Comparison of ENCODE assay signal across 25 cellular contexts in the genomic region with DNA sequence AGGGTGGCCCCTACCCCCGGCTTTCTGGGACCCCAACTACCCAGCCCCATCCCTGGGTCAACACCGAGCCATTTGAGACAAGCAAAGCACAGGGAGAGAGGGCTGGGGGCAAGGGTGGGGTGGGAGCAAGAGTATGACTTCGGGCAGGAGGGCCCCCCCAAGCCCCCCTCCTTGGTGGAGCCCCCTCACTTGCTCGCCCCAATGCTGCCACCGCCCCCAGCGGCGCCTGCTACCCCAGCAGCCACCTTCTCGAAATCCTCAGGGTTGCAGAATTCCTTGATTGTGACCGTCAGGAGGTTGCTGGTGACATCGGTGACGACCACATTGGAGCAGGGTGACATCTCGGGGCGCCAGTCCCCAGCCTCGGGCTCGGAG. TPM values are rescaled to one million over a fixed set of nuclear protein-coding genes. Genes with fewer than 3 reads are reported as not detected.
DNase-seq lines count a peak whose midpoint lies in the region; ATAC-seq and TF ChIP-seq lines count a peak whose summit lies in the region.
"Had no signal": no experiment of that assay in that cellular context is flagged by ENCODE, and none has a peak within 500 bp of the region (broad histone marks: within the 10 kb centered on the region; RNA-seq: fewer than 3 reads in every experiment).

No MANE protein-coding gene starts in this region.

- peak overlapping the region in 9 of 10 donors; percentile 10 to 90 (median 82) for H3K27ac ChIP-seq in heart right ventricle
- H3K27ac ChIP-seq: body of pancreas, hepatocyte, PC-9, right lobe of liver had no signal

- intact Hi-C loops in cardiac septum (cut with DNase I) = loop anchor here (5.0 kb wide), 2 partner anchors 99 to 266 kb away; no protein-coding TSS in a partner anchor
- intact Hi-C loops in left cardiac atrium (cut with DNase I) = loop anchor here (5.0 to 10.0 kb wide), 4 partner anchors 91 to 259 kb away; partner anchors contain the start of gene SUN2 (in 1 of the 2)
- intact Hi-C loops in heart right ventricle (cut with DNase I) = loop anchor here in 6 of 10 donors (5.0 to 10.0 kb wide), 8 partner anchors 91 to 449 kb away; partner anchors contain the start of gene RPL3 (in 1 of the 6)
- intact Hi-C loops in sciatic nerve (cut with DNase I) = loop anchor here (5.0 to 10.0 kb wide), 4 partner anchors 101 to 449 kb away; partner anchors contain the start of genes APOBEC3C and RPL3

- TF ChIP-seq CTCF in heart right ventricle (IDR thresholded peaks at IDR 0.05) = no peak

- ATAC-seq in left cardiac atrium = no peak
- ATAC-seq in heart right ventricle = no peak
- no peak for ATAC-seq in sciatic nerve
- ATAC-seq in HG03108 (IDR thresholded peaks at IDR 0.05; ENCODE audit: unreplicated experiment) = no peak
- ATAC-seq: activated CD4-positive, CD25-positive, alpha-beta regulatory T cell treated with anti-CD3 and anti-CD28 coated beads, Interleukin-2, amount 50 U/mL, for 24 hours; activated CD8-positive, alpha-beta memory T cell treated with anti-CD3 and anti-CD28 coated beads, Interleukin-2, amount 10 ng/mL, durations not matched to agents 7 days and 5 days; body of pancreas; right lobe of liver; upper lobe of right lung had no signal

- no peaks in the 10 kb centered on the region for H3K27me3 ChIP-seq in heart right ventricle
- H3K27me3 ChIP-seq: body of pancreas, hepatocyte, right lobe of liver, upper lobe of right lung had no signal

- CTCF ChIA-PET in HEK293T (lab: Yijun Ruan, JAX) = no interaction called here

- H3K4me1 ChIP-seq in heart right ventricle = peaks cover 35 to 100% (median 72%) of the 10 kb centered on the region in 9 donors

- DNase-seq in cardiac septum (ENCODE audit: low spot score) = peak; percentile 64
- no peak for DNase-seq in left cardiac atrium
- no peak for DNase-seq in heart right ventricle
- peak; percentile 51 for DNase-seq in sciatic nerve (ENCODE audit: low spot score)
- no peak for DNase-seq in DMS153 treated with DMSO at 0.1 percent for 48 hours (lab: John Stamatoyannopoulos, UW; ENCODE audit: unreplicated experiment)
- DNase-seq in activated effector memory CD4-positive, alpha-beta T cell treated with Interleukin-2 at 50 U/mL for 16 hours = no peak
- DNase-seq in HEK293T (ENCODE audit: extremely low spot score) = no peak
- DNase-seq: activated CD4-positive, alpha-beta T cell treated with anti-CD3 and anti-CD28 coated beads, Interleukin-2, amount 50 U/mL, for 4 hours; activated CD8-positive, alpha-beta memory T cell treated with anti-CD3 and anti-CD28 coated beads, Interleukin-2, amount 10 ng/mL, durations not matched to agents 7 days and 5 days; activated naive CD4-positive, alpha-beta T cell treated with anti-CD3 and anti-CD28 coated beads for 36 hours; body of pancreas; CD4-positive, CD25-positive, alpha-beta regulatory T cell; cerebellar nuclear complex; NCI-H146; NCI-H226; NCI-H526 treated with DMSO at 0.1 percent for 48 hours; PC-9; stimulated activated CD4-positive, alpha-beta T cell treated with anti-CD3 and anti-CD28 coated beads, Interleukin-4, amount 100 ng/mL, for 1 hour; T-helper 2 cell had no signal

- H3K4me3 ChIP-seq in heart right ventricle = no peak overlapping the region
- H3K4me3 ChIP-seq: body of pancreas, HAP-1, hepatocyte, PC-9, right lobe of liver, upper lobe of right lung had no signal

- 65 to 80% methylated on average over 15 of the region's 15 CpGs for WGBS in heart right ventricle, 2 donors

- peaks cover 0 to 54% (median 16%) of the 10 kb centered on the region in 9 donors for H3K36me3 ChIP-seq in heart right ventricle

- no peaks in the 10 kb centered on the region for H3K9me3 ChIP-seq in heart right ventricle
- H3K9me3 ChIP-seq: body of pancreas, HAP-1, right lobe of liver, upper lobe of right lung had no signal

- POLR2A ChIA-PET in HEK293T (lab: Yijun Ruan, JAX) = interaction anchor here (0.5 kb wide), 1 partner anchor 248 kb away, joined by 4 read pairs; no protein-coding TSS in a partner anchor

TF ChIP-seq in HEK293T, 16 proteins besides CTCF, POLR2A, EP300 and RAD21:
- TF ChIP-seq CTBP1 (IDR thresholded peaks at IDR 0.05; ENCODE audit: borderline replicate concordance) (no peak), TARDBP (IDR thresholded peaks at IDR 0.05) (no peak), ZNF384 (IDR thresholded peaks at IDR 0.05) (no peak), SUZ12 (IDR thresholded peaks at IDR 0.05) (no peak), LEF1 (IDR thresholded peaks at IDR 0.05; ENCODE audit: borderline replicate concordance) (no peak), PKNOX1 (IDR thresholded peaks at IDR 0.05) (no peak), HDGF (IDR thresholded peaks at IDR 0.05; ENCODE audit: borderline replicate concordance) (no peak), FOXA1 (IDR thresholded peaks at IDR 0.05) (no peak), FOXK2 (IDR thresholded peaks at IDR 0.05) (no peak), NFRKB (IDR thresholded peaks at IDR 0.05) (no peak), SP1 (IDR thresholded peaks at IDR 0.05) (no peak), ELF4 (IDR thresholded peaks at IDR 0.05) (no peak), L3MBTL2 (conservative IDR thresholded peaks at IDR 0.05) (no peak), ARNT (IDR thresholded peaks at IDR 0.05) (no peak), BHLHE40 (IDR thresholded peaks at IDR 0.05; ENCODE audit: borderline replicate concordance) (no peak), FOXM1 (IDR thresholded peaks at IDR 0.05; ENCODE audit: borderline replicate concordance) (no peak)

RNA-seq across cellular contexts. Expression of gene CBX6, which starts 6.0 kb away (rescaled TPM):
- total RNA-seq in cardiac septum = 60.3 TPM
- 10 to 100 TPM; 46.0 to 54.3 TPM for total RNA-seq in left cardiac atrium
- total RNA-seq in heart right ventricle = 10 to 100 TPM; 28.2 to 49.1 (median 37.3) TPM
- polyA plus RNA-seq in heart right ventricle = 10 to 100 TPM; 17.4 to 23.9 TPM
- 83.5 TPM for total RNA-seq in sciatic nerve

RNA-seq across cellular contexts. Expression of gene NPTXR, which starts 22.2 kb away (rescaled TPM):
- total RNA-seq in cardiac septum (23.5 TPM), left cardiac atrium (10 to 100 TPM; 26.9 to 30.8 TPM), heart right ventricle (10 to 100 TPM; 14.7 to 32.9 (median 24.0) TPM), sciatic nerve (6.9 TPM)
- polyA plus RNA-seq in heart right ventricle = 1 to 10 TPM; 8.6 to 9.2 TPM

Comparison
In these comparisons a context has a peak if more than half of its experiments do, and no peak if none do; other contexts are left out.
1. DNase-seq: peak in cardiac septum (single experiment) and sciatic nerve (single experiment); none in left cardiac atrium (single experiment), heart right ventricle (0 of 2), DMS153 treated with DMSO at 0.1 percent for 48 hours (single experiment), activated effector memory CD4-positive, alpha-beta T cell treated with Interleukin-2 at 50 U/mL for 16 hours (single experiment) and HEK293T (single experiment).